Comparison of ENCODE assay signal across 8 cellular contexts in genomic region chr15:63891079-63891762, GRCh38. TPM values are rescaled to one million over a fixed set of nuclear protein-coding genes. Genes with fewer than 3 reads are reported as not detected.
DNase-seq lines count a peak whose midpoint lies in the region; ATAC-seq and TF ChIP-seq lines count a peak whose summit lies in the region.

No MANE protein-coding gene starts in this region.

- no peak overlapping the region for H3K27ac ChIP-seq in PC-3 (ENCODE audit: low read length)
- H3K27ac ChIP-seq in fibroblast of lung (ENCODE audit: insufficient read depth, low read length): no peak overlapping the region

- H3K4me1 ChIP-seq in PC-3 (ENCODE audit: insufficient read depth, low read length) (0 out of 2 replicates have a peak, but pooled peaks cover under 1% of the 10 kb centered on the region), fibroblast of lung (ENCODE audit: control insufficient read depth, extremely low read depth, insufficient read depth, low read length) (peaks cover 1% of the 10 kb centered on the region)

- H3K9ac ChIP-seq in PC-3 (ENCODE audit: low read length) (no peak overlapping the region), fibroblast of lung (ENCODE audit: insufficient read depth, low read length) (no peak overlapping the region)

- no peak overlapping the region for H3K4me3 ChIP-seq in PC-3 (ENCODE audit: low read length)
- no peak overlapping the region for H3K4me3 ChIP-seq in fibroblast of lung (replicated peaks in 1 of 4; ENCODE audit: control extremely low read depth in 1 of 4, insufficient read depth in 1 of 4, low read depth in 3 of 4, low read length in 4 of 4)

- ATAC-seq in PC-3 (peak; percentile 93), HG02678 (IDR thresholded peaks at IDR 0.05; ENCODE audit: unreplicated experiment) (no peak)
- ATAC-seq in stimulated activated naive CD8-positive, alpha-beta T cell treated with anti-CD3 and anti-CD28 coated beads, Interleukin-15, Interleukin-2, amounts not matched to agents 100 U/mL and 50 U/mL, for 24 hours: peak; percentile 24

- H3K4me1 Mint-ChIP-seq in nephron: peaks cover 16% of the 10 kb centered on the region

- POLR2A ChIA-PET in PC-3 (lab: Charles Lee; ENCODE audit: unreplicated experiment): no interaction called here

- BruUV-seq in PC-3 (replicated peaks; lab: Mats Ljungman, UMichigan): no TSS peak

- no peaks in the 10 kb centered on the region for H3K36me3 Mint-ChIP-seq in nephron (ENCODE audit: low read depth)

- TF ChIP-seq CTCF in PC-3 (conservative IDR thresholded peaks at IDR 0.05; ENCODE audit: low read depth, low read length): peak; percentile 86
- peak; percentile 81 to 89 for TF ChIP-seq CTCF in fibroblast of lung (conservative IDR thresholded peaks at IDR 0.05 in 1 of 2, IDR thresholded peaks at IDR 0.05 in 1 of 2; ENCODE audit: low read depth in 1 of 2, low read length in 2 of 2)
- peak; percentile 56 to 79 (median 65) for TF ChIP-seq CTCF in nephron (IDR thresholded peaks at IDR 0.05; ENCODE audit: unreplicated experiment in 3 of 3)

- H3K4me3 Mint-ChIP-seq in nephron: no peak overlapping the region

- CTCF ChIA-PET in PC-3 (lab: Charles Lee): interaction anchor here (0.6 kb wide), 1 partner anchor 139 kb away, joined by 3 read pairs; no protein-coding TSS in a partner anchor

- no peaks in the 10 kb centered on the region for H3K9me2 ChIP-seq in PC-3 (replicated peaks; ENCODE audit: low read length)

- no peaks in the 10 kb centered on the region for H3F3A ChIP-seq in PC-3 (ENCODE audit: low read length, unreplicated experiment)

- no peaks in the 10 kb centered on the region for H3K9me3 Mint-ChIP-seq in nephron

- no peaks in the 10 kb centered on the region for H3K9me3 ChIP-seq in PC-3 (ENCODE audit: low read length)
- no peaks in the 10 kb centered on the region for H3K9me3 ChIP-seq in fibroblast of lung (ENCODE audit: control insufficient read depth, insufficient read depth, low read depth, low read length)

- H3K27ac Mint-ChIP-seq in nephron: peak overlapping the region in 2 of 3 experiments; percentile 49 to 70

- H3K4me2 ChIP-seq in PC-3 (ENCODE audit: low read length) (no peak overlapping the region), fibroblast of lung (ENCODE audit: extremely low read depth, insufficient read depth, low read length) (no peak overlapping the region)

- intact Hi-C loops in PC-3 (cut with micrococcal nuclease): loop anchor here (1.0 to 5.0 kb wide), 3 partner anchors 138 to 279 kb away; no protein-coding TSS in a partner anchor

- no peak overlapping the region for H2AFZ ChIP-seq in PC-3 (ENCODE audit: low read length)
- no peak overlapping the region for H2AFZ ChIP-seq in fibroblast of lung (ENCODE audit: low read length)

- H3K27me3 Mint-ChIP-seq in nephron (ENCODE audit: low read depth): peaks cover 7% of the 10 kb centered on the region

- H4K20me1 ChIP-seq in PC-3 (ENCODE audit: low read length): no peaks in the 10 kb centered on the region
- H4K20me1 ChIP-seq in fibroblast of lung (ENCODE audit: control insufficient read depth, extremely low read depth, insufficient read depth, low read length): no peaks in the 10 kb centered on the region

- H3K27me3 ChIP-seq in PC-3 (ENCODE audit: low read length) (no peaks in the 10 kb centered on the region), fibroblast of lung (ENCODE audit: control insufficient read depth, insufficient read depth, low read length) (no peaks in the 10 kb centered on the region)

- DNase-seq in Caki2 (ENCODE audit: low read depth): peak; percentile 55
- DNase-seq in KG1 (lab: John Stamatoyannopoulos, UW): peak; percentile 25
- DNase-seq in PC-3: peak; percentile 81
- peak; percentile 67 for DNase-seq in activated T-cell treated with anti-CD3 and anti-CD28 coated beads for 48 hours (ENCODE audit: low read depth)
- DNase-seq in fibroblast of lung (ENCODE audit: low read depth in 2 of 2): peak; percentile 55 to 71
- DNase-seq in stimulated activated naive CD8-positive, alpha-beta T cell treated with anti-CD3 and anti-CD28 coated beads, Interleukin-15, Interleukin-2, amounts not matched to agents 100 U/mL and 50 U/mL, for 24 hours: peak; percentile 87

- H3K79me2 ChIP-seq in PC-3 (ENCODE audit: low read length) (no peaks in the 10 kb centered on the region), fibroblast of lung (ENCODE audit: control insufficient read depth, insufficient read depth, low read length) (no peaks in the 10 kb centered on the region)

- in situ Hi-C loops in Caki2 (cut with HindIII; ENCODE audit: low pct_unique_long_range_greater_than_20kb, low sequenced_read_pairs): no loop called here

- H3K36me3 ChIP-seq in PC-3 (ENCODE audit: low read depth, low read length) (no peaks in the 10 kb centered on the region), fibroblast of lung (ENCODE audit: control insufficient read depth, insufficient read depth, low read length) (no peaks in the 10 kb centered on the region)

RNA-seq across cellular contexts. Expression of gene HERC1, which starts 57.5 kb away (rescaled TPM):
- total RNA-seq in Caki2 (2014; rRNA removed; shearing (Covaris generic); ENCODE audit: low replicate concordance): 6.7 and 20.5 TPM in 2 replicates
- 40.8 and 46.4 TPM in 2 replicates for total RNA-seq in PC-3 (2014; rRNA removed)
- 90.1 and 106 TPM in 2 replicates for total RNA-seq in fibroblast of lung
- 16.5 and 17.4 TPM in 2 replicates for polyA plus RNA-seq in fibroblast of lung
- 20.4 and 21.7 TPM in 2 replicates for polyA plus RNA-seq in fibroblast of lung (2012)
- polyA minus RNA-seq in fibroblast of lung (ENCODE audit: low replicate concordance): 48.9 and 104 TPM in 2 replicates

Comparison
In these comparisons a context has a peak if more than half of its experiments do, and no peak if none do; other contexts are left out.
1. DNase-seq: peak in every context shown above with its lines; median percentile 87 in stimulated activated naive CD8-positive, alpha-beta T cell treated with anti-CD3 and anti-CD28 coated beads, Interleukin-15, Interleukin-2, amounts not matched to agents 100 U/mL and 50 U/mL, for 24 hours; 81 in PC-3; 67 in activated T-cell treated with anti-CD3 and anti-CD28 coated beads for 48 hours; 63 in fibroblast of lung; 55 in Caki2; 25 in KG1.